1 cellular context compared by ENCODE assay signal in the genomic region with DNA sequence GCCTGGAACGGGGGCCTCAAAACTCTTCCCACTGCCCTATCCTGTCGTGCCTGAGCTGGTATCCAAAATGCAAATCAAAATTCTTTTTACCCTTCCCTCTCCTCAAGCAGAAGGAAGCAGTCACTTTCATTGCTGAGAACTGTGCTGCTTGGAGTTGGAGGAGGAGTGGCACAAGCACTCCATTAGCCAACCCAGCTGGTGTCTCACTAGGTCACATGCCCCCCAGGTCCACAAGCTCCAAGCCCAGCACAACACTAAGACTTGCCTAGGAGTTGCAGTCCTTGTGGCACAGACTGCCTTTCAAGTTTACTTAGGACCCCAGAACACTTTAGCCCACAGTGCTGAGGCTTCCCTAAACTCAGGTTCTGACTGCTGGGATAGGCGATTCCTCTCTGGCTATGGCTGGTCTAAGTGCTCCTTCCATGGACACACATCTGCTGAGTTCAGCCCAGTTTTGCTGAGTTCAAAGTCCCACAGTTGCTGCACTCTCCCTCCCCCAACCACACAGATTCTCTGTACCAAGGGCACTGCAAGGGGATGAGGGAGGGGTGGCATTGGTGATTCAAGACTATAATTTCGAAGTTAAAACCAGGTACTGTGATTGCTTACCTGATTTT.
TF ChIP-seq lines count a peak whose summit lies in the region.

No MANE protein-coding gene starts in this region.

TF ChIP-seq in HepG2, 621 proteins besides CTCF, POLR2A, EP300 and RAD21 (continued from another document and continues in another):
- TF ChIP-seq PHF20 (CRISPR knock-in tag; IDR thresholded peaks at IDR 0.05) (no peak), MTA3 (CRISPR knock-in tag; IDR thresholded peaks at IDR 0.05) (no peak), RBFOX2 (IDR thresholded peaks at IDR 0.05; ENCODE audit: low read depth, low read length) (no peak), TAF1 (CRISPR knock-in tag; IDR thresholded peaks at IDR 0.05) (no peak), ZBTB21 (CRISPR knock-in tag; IDR thresholded peaks at IDR 0.05) (no peak), HNRNPK (IDR thresholded peaks at IDR 0.05; ENCODE audit: low read depth, low read length, poor library complexity, severe bottlenecking) (no peak), ARNT2 (CRISPR knock-in tag; IDR thresholded peaks at IDR 0.05; ENCODE audit: low read depth) (no peak), SRY (CRISPR knock-in tag; IDR thresholded peaks at IDR 0.05) (no peak), SMARCE1 (IDR thresholded peaks at IDR 0.05; ENCODE audit: borderline replicate concordance) (no peak), SKI (IDR thresholded peaks at IDR 0.05; ENCODE audit: partially characterized antibody) (no peak), TSC22D2 (CRISPR knock-in tag; IDR thresholded peaks at IDR 0.05; ENCODE audit: borderline replicate concordance) (no peak), PHF8 (CRISPR knock-in tag; IDR thresholded peaks at IDR 0.05) (no peak), REPIN1 (CRISPR knock-in tag; IDR thresholded peaks at IDR 0.05; ENCODE audit: borderline replicate concordance, low read depth) (no peak), POLR2G (IDR thresholded peaks at IDR 0.05; ENCODE audit: low read depth, low read length) (no peak), ZNF781 (CRISPR knock-in tag; IDR thresholded peaks at IDR 0.05; ENCODE audit: borderline replicate concordance, not compliant biosample characterization) (no peak), ZNF264 (CRISPR knock-in tag; IDR thresholded peaks at IDR 0.05) (no peak), RELA (CRISPR knock-in tag; IDR thresholded peaks at IDR 0.05) (no peak), RBM39 (IDR thresholded peaks at IDR 0.05; ENCODE audit: low read depth, low read length, poor library complexity, severe bottlenecking) (no peak), SRSF9 (IDR thresholded peaks at IDR 0.05; ENCODE audit: borderline replicate concordance, insufficient read depth, low read depth, low read length, poor library complexity, severe bottlenecking) (no peak), ZNF891 (CRISPR knock-in tag; IDR thresholded peaks at IDR 0.05) (no peak), ZMYM3 (CRISPR knock-in tag; IDR thresholded peaks at IDR 0.05) (no peak), MAZ (IDR thresholded peaks at IDR 0.05; ENCODE audit: borderline replicate concordance, low read depth, low read length) (no peak), MAZ (CRISPR knock-in tag; IDR thresholded peaks at IDR 0.05; ENCODE audit: low read depth) (0 out of 2 replicates have a peak, but pooled peaks have one; percentile 26), TP53 (CRISPR knock-in tag; conservative IDR thresholded peaks at IDR 0.05) (no peak), MZF1 (CRISPR knock-in tag; IDR thresholded peaks at IDR 0.05; ENCODE audit: borderline replicate concordance) (no peak), SPEN (CRISPR knock-in tag; IDR thresholded peaks at IDR 0.05; ENCODE audit: low read depth) (0 out of 2 replicates have a peak, but pooled peaks have one; percentile 20), MXD4 (CRISPR knock-in tag; IDR thresholded peaks at IDR 0.05) (no peak), SP4 (CRISPR knock-in tag; IDR thresholded peaks at IDR 0.05) (no peak), XRCC5 (optimal IDR thresholded peaks at IDR 0.05; ENCODE audit: low read length) (no peak), YY1 (IDR thresholded peaks at IDR 0.05; ENCODE audit: insufficient read depth, insufficient replicate concordance, low read depth, low read length) (no peak), ZNF678 (CRISPR knock-in tag; IDR thresholded peaks at IDR 0.05) (no peak)
- TF ChIP-seq, protein P1, sequence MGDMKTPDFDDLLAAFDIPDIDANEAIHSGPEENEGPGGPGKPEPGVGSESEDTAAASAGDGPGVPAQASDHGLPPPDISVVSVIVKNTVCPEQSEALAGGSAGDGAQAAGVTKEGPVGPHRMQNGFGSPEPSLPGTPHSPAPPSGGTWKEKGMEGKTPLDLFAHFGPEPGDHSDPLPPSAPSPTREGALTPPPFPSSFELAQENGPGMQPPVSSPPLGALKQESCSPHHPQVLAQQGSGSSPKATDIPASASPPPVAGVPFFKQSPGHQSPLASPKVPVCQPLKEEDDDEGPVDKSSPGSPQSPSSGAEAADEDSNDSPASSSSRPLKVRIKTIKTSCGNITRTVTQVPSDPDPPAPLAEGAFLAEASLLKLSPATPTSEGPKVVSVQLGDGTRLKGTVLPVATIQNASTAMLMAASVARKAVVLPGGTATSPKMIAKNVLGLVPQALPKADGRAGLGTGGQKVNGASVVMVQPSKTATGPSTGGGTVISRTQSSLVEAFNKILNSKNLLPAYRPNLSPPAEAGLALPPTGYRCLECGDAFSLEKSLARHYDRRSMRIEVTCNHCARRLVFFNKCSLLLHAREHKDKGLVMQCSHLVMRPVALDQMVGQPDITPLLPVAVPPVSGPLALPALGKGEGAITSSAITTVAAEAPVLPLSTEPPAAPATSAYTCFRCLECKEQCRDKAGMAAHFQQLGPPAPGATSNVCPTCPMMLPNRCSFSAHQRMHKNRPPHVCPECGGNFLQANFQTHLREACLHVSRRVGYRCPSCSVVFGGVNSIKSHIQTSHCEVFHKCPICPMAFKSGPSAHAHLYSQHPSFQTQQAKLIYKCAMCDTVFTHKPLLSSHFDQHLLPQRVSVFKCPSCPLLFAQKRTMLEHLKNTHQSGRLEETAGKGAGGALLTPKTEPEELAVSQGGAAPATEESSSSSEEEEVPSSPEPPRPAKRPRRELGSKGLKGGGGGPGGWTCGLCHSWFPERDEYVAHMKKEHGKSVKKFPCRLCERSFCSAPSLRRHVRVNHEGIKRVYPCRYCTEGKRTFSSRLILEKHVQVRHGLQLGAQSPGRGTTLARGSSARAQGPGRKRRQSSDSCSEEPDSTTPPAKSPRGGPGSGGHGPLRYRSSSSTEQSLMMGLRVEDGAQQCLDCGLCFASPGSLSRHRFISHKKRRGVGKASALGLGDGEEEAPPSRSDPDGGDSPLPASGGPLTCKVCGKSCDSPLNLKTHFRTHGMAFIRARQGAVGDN (CRISPR knock-in tag; IDR thresholded peaks at IDR 0.05), result no peak
- TF ChIP-seq, protein P2, sequence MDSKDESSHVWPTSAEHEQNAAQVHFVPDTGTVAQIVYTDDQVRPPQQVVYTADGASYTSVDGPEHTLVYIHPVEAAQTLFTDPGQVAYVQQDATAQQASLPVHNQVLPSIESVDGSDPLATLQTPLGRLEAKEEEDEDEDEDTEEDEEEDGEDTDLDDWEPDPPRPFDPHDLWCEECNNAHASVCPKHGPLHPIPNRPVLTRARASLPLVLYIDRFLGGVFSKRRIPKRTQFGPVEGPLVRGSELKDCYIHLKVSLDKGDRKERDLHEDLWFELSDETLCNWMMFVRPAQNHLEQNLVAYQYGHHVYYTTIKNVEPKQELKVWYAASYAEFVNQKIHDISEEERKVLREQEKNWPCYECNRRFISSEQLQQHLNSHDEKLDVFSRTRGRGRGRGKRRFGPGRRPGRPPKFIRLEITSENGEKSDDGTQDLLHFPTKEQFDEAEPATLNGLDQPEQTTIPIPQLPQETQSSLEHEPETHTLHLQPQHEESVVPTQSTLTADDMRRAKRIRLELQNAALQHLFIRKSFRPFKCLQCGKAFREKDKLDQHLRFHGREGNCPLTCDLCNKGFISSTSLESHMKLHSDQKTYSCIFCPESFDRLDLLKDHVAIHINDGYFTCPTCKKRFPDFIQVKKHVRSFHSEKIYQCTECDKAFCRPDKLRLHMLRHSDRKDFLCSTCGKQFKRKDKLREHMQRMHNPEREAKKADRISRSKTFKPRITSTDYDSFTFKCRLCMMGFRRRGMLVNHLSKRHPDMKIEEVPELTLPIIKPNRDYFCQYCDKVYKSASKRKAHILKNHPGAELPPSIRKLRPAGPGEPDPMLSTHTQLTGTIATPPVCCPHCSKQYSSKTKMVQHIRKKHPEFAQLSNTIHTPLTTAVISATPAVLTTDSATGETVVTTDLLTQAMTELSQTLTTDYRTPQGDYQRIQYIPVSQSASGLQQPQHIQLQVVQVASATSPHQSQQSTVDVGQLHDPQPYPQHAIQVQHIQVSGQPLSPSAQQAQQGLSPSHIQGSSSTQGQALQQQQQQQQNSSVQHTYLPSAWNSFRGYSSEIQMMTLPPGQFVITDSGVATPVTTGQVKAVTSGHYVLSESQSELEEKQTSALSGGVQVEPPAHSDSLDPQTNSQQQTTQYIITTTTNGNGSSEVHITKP (CRISPR knock-in tag; IDR thresholded peaks at IDR 0.05; ENCODE audit: low read depth), result 0 out of 2 replicates have a peak, but pooled peaks have one; percentile 28
- TF ChIP-seq, protein P3, sequence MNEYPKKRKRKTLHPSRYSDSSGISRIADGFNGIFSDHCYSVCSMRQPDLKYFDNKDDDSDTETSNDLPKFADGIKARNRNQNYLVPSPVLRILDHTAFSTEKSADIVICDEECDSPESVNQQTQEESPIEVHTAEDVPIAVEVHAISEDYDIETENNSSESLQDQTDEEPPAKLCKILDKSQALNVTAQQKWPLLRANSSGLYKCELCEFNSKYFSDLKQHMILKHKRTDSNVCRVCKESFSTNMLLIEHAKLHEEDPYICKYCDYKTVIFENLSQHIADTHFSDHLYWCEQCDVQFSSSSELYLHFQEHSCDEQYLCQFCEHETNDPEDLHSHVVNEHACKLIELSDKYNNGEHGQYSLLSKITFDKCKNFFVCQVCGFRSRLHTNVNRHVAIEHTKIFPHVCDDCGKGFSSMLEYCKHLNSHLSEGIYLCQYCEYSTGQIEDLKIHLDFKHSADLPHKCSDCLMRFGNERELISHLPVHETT (CRISPR knock-in tag; conservative IDR thresholded peaks at IDR 0.05), result no peak
- TF ChIP-seq, protein P4, sequence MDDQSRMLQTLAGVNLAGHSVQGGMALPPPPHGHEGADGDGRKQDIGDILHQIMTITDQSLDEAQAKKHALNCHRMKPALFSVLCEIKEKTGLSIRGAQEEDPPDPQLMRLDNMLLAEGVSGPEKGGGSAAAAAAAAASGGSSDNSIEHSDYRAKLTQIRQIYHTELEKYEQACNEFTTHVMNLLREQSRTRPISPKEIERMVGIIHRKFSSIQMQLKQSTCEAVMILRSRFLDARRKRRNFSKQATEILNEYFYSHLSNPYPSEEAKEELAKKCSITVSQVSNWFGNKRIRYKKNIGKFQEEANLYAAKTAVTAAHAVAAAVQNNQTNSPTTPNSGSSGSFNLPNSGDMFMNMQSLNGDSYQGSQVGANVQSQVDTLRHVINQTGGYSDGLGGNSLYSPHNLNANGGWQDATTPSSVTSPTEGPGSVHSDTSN (CRISPR knock-in tag; IDR thresholded peaks at IDR 0.05; ENCODE audit: borderline replicate concordance), result no peak
- TF ChIP-seq, protein P5, sequence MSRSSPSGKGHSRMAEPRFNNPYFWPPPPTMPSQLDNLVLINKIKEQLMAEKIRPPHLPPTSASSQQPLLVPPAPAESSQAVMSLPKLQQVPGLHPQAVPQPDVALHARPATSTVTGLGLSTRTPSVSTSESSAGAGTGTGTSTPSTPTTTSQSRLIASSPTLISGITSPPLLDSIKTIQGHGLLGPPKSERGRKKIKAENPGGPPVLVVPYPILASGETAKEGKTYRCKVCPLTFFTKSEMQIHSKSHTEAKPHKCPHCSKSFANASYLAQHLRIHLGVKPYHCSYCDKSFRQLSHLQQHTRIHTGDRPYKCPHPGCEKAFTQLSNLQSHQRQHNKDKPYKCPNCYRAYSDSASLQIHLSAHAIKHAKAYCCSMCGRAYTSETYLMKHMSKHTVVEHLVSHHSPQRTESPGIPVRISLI (CRISPR knock-in tag; IDR thresholded peaks at IDR 0.05; ENCODE audit: borderline replicate concordance), result no peak
- TF ChIP-seq, protein P6, sequence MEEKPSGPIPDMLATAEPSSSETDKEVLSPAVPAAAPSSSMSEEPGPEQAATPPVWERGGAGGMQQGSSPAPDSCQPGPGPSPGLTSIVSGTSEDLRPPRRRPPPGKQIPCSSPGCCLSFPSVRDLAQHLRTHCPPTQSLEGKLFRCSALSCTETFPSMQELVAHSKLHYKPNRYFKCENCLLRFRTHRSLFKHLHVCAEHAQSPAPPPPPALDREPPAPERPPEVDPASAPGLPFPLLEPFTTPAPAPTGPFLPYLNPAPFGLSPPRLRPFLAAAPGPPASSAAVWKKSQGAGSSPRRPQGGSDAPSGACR (CRISPR knock-in tag; IDR thresholded peaks at IDR 0.05), result no peak
- TF ChIP-seq, protein P7, sequence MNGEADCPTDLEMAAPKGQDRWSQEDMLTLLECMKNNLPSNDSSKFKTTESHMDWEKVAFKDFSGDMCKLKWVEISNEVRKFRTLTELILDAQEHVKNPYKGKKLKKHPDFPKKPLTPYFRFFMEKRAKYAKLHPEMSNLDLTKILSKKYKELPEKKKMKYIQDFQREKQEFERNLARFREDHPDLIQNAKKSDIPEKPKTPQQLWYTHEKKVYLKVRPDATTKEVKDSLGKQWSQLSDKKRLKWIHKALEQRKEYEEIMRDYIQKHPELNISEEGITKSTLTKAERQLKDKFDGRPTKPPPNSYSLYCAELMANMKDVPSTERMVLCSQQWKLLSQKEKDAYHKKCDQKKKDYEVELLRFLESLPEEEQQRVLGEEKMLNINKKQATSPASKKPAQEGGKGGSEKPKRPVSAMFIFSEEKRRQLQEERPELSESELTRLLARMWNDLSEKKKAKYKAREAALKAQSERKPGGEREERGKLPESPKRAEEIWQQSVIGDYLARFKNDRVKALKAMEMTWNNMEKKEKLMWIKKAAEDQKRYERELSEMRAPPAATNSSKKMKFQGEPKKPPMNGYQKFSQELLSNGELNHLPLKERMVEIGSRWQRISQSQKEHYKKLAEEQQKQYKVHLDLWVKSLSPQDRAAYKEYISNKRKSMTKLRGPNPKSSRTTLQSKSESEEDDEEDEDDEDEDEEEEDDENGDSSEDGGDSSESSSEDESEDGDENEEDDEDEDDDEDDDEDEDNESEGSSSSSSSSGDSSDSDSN (CRISPR knock-in tag; IDR thresholded peaks at IDR 0.05), result no peak
- TF ChIP-seq, protein P8, sequence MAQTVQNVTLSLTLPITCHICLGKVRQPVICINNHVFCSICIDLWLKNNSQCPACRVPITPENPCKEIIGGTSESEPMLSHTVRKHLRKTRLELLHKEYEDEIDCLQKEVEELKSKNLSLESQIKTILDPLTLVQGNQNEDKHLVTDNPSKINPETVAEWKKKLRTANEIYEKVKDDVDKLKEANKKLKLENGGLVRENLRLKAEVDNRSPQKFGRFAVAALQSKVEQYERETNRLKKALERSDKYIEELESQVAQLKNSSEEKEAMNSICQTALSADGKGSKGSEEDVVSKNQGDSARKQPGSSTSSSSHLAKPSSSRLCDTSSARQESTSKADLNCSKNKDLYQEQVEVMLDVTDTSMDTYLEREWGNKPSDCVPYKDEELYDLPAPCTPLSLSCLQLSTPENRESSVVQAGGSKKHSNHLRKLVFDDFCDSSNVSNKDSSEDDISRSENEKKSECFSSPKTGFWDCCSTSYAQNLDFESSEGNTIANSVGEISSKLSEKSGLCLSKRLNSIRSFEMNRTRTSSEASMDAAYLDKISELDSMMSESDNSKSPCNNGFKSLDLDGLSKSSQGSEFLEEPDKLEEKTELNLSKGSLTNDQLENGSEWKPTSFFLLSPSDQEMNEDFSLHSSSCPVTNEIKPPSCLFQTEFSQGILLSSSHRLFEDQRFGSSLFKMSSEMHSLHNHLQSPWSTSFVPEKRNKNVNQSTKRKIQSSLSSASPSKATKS (CRISPR knock-in tag; IDR thresholded peaks at IDR 0.05), result no peak
- TF ChIP-seq, protein P9, sequence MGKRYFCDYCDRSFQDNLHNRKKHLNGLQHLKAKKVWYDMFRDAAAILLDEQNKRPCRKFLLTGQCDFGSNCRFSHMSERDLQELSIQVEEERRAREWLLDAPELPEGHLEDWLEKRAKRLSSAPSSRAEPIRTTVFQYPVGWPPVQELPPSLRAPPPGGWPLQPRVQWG (CRISPR knock-in tag; IDR thresholded peaks at IDR 0.05; ENCODE audit: borderline replicate concordance, low read depth), result no peak
